9 cellular contexts compared by ENCODE assay signal in the genomic region with DNA sequence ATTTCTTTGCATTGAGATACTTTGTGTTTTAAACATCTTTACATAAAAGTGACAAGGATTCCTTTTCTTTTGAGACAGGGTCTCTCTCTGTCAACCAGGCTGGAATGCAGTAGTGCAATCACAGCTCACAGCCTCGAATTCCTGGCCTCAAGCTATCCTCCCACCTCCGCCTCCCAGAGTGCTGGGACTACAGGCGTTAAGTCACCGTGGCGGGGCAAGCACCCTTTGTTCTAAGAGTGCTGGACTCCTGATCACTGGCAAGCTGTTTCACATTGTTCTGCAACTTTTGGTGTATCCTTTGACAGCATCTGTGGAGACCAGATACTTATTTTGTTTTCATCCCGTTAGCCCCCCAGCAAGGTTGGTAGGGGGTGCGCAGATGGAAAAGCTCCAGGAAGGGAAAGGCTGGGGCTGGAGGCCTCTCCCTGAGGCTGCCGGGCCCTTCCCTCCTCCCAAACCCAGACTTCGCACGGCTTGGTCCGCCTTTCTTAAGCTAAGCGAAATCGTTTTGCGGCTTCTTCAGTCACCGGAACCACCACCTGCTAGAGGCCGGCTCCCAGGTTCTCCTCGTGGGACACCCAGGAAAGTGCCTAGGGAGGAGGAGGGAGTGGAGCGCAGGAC. TPM values are rescaled to one million over a fixed set of nuclear protein-coding genes. Genes with fewer than 3 reads are reported as not detected.
DNase-seq lines count a peak whose midpoint lies in the region; ATAC-seq, FAIRE-seq and TF ChIP-seq lines count a peak whose summit lies in the region.
"Had no signal": no experiment of that assay in that cellular context is flagged by ENCODE, and none has a peak within 500 bp of the region (broad histone marks: within the 10 kb centered on the region; RNA-seq: fewer than 3 reads in every experiment).

No MANE protein-coding gene starts in this region.

- TF ChIP-seq CTCF in GM12878 (IDR thresholded peaks at IDR 0.05 in 2 of 3, conservative IDR thresholded peaks at IDR 0.05 in 1 of 3; ENCODE audit: control insufficient read depth in 2 of 3, extremely low read depth in 1 of 3, insufficient read depth in 1 of 3, low read depth in 3 of 3, low read length in 3 of 3) (no peak), kidney epithelial cell (IDR thresholded peaks at IDR 0.05; ENCODE audit: insufficient read depth, low read length, poor library complexity, severe bottlenecking) (no peak)

- SMC1A ChIA-PET in GM12878 (lab: Charles Lee; ENCODE audit: uncharacterized antibody, unreplicated experiment), result interaction anchor here (1.3 kb wide), 1 partner anchor 24 kb away, joined by 7 read pairs; no protein-coding TSS in a partner anchor

- ATAC-seq in GM12878 (0 out of 3 replicates have a peak, but pooled peaks have one; percentile 3), HG02973 (IDR thresholded peaks at IDR 0.05; ENCODE audit: unreplicated experiment) (no peak), HG03457 (IDR thresholded peaks at IDR 0.05; ENCODE audit: unreplicated experiment) (no peak)
- ATAC-seq in stimulated activated naive B cell treated with anti-CD40 and anti-IgM and Interleukin-4, amounts not matched to agents 10 μg/mL and 1 μg/mL and 100 μg/mL, for 72 hours (replicated peaks), result no peak

- peaks cover 19 to 38% of the 10 kb centered on the region in 2 donors for H3K4me1 Mint-ChIP-seq in stimulated activated naive B cell treated with anti-CD40 and anti-IgM and Interleukin-4, amounts not matched to agents 10 μg/mL and 1 μg/mL and 100 μg/mL, for 72 hours

- H3K79me2 ChIP-seq in GM12878 (ENCODE audit: control insufficient read depth, insufficient read depth, low read length), result no peaks in the 10 kb centered on the region

- no TSS peak for BruUV-seq in GM12878 (replicated peaks; lab: Mats Ljungman, UMichigan)

- no peak overlapping the region for H3K9ac ChIP-seq in GM12878 (ENCODE audit: control insufficient read depth, insufficient read depth, low read length)

- no peak for TF ChIP-seq RAD21 in GM12878 (IDR thresholded peaks at IDR 0.05; ENCODE audit: insufficient read depth, low read depth, low read length)

- TF ChIP-seq EP300 in GM12878 (IDR thresholded peaks at IDR 0.05; ENCODE audit: borderline replicate concordance in 1 of 2, control insufficient read depth in 1 of 2, low read depth in 2 of 2, low read length in 2 of 2), result no peak

- no peak for FAIRE-seq in GM12878 (lab: Jason Lieb, UNC)
- FAIRE-seq: A549 had no signal

- H3K9me3 Mint-ChIP-seq in stimulated activated naive B cell treated with anti-CD40 and anti-IgM and Interleukin-4, amounts not matched to agents 10 μg/mL and 1 μg/mL and 100 μg/mL, for 72 hours, result no peaks in the 10 kb centered on the region

- DNase-seq in NCI-H345 treated with DMSO at 0.1 percent for 48 hours (lab: John Stamatoyannopoulos, UW; ENCODE audit: unreplicated experiment) (peak; percentile 31), NCI-H345 (lab: John Stamatoyannopoulos, UW) (no peak), GM12878 (ENCODE audit: low read depth, low spot score) (no peak), kidney epithelial cell (ENCODE audit: low read depth) (no peak), kidney glomerular epithelial cell (lab: John Stamatoyannopoulos, UW) (no peak)
- no peak for DNase-seq in stimulated activated naive B cell treated with anti-CD40 and anti-IgM and Interleukin-4, amounts not matched to agents 10 μg/mL and 1 μg/mL and 100 μg/mL, for 72 hours

- H3K4me3 ChIP-seq in GM12878, result peak overlapping the region; percentile 63; the same call in 1 of the 2 replicates
- peak overlapping the region; percentile 51 for H3K4me3 ChIP-seq in kidney epithelial cell (ENCODE audit: low read depth, low read length)

- no peak for TF ChIP-seq POLR2A in GM12878 (IDR thresholded peaks at IDR 0.05; ENCODE audit: low read depth, low read length)

- POLR2A ChIA-PET in GM12878 (lab: Charles Lee), result interaction anchor here (1.0 kb wide), 1 partner anchor 15 kb away, joined by 3 read pairs; no protein-coding TSS in a partner anchor

- peaks cover 19% of the 10 kb centered on the region for H3K4me1 ChIP-seq in GM12878 (ENCODE audit: control insufficient read depth, insufficient read depth, low read length)

- CTCF ChIA-PET in GM12878 (lab: Yijun Ruan, JAX), result interaction anchor here (1.2 to 2.5 kb wide), 3 partner anchors 9 to 56 kb away, joined by 4 to 10 read pairs (median 6); no protein-coding TSS in a partner anchor

- no peaks in the 10 kb centered on the region for H3K36me3 ChIP-seq in GM12878 (ENCODE audit: control insufficient read depth in 2 of 2, insufficient read depth in 2 of 2, low read length in 1 of 2)
- H3K36me3 ChIP-seq in kidney epithelial cell (ENCODE audit: control insufficient read depth, insufficient read depth, low read length), result no peaks in the 10 kb centered on the region

- RAD21 ChIA-PET in GM12878 (lab: Charles Lee; ENCODE audit: unreplicated experiment), result interaction anchor here (1.0 kb wide), 1 partner anchor 40 kb away, joined by 3 read pairs; no protein-coding TSS in a partner anchor

- 40% methylated on average over 18 of the region's 18 CpGs for WGBS in GM12878 (ENCODE audit: insufficient coverage, insufficient replicate concordance, low lambda C conversion rate, missing lambda C conversion rate)

- no peak overlapping the region for H3K27ac ChIP-seq in GM12878 (ENCODE audit: control insufficient read depth, insufficient read depth)

- no peaks in the 10 kb centered on the region for H4K20me1 ChIP-seq in GM12878 (ENCODE audit: control insufficient read depth, insufficient read depth)

- H3K27me3 Mint-ChIP-seq in stimulated activated naive B cell treated with anti-CD40 and anti-IgM and Interleukin-4, amounts not matched to agents 10 μg/mL and 1 μg/mL and 100 μg/mL, for 72 hours, result peaks cover 29 to 48% of the 10 kb centered on the region in 2 donors

- H2AFZ ChIP-seq in GM12878 (ENCODE audit: control insufficient read depth, low read depth, low read length), result no peak overlapping the region; the same call in 1 of the 2 replicates

- H3K9me3 ChIP-seq in GM12878 (replicated peaks; ENCODE audit: control insufficient read depth, insufficient read depth, low read length), result no peaks in the 10 kb centered on the region
- H3K9me3 ChIP-seq: A549 had no signal

- in situ Hi-C loops in GM12878 (cut with MboI), result no loop called here

- H3K4me2 ChIP-seq in GM12878 (ENCODE audit: control insufficient read depth, insufficient read depth), result peak overlapping the region; percentile 78

- peak overlapping the region; percentile 20 for H3K27ac Mint-ChIP-seq in stimulated activated naive B cell treated with anti-CD40 and anti-IgM and Interleukin-4, amounts not matched to agents 10 μg/mL and 1 μg/mL and 100 μg/mL, for 72 hours

- peaks cover 0 to 10% of the 10 kb centered on the region in 2 donors for H3K36me3 Mint-ChIP-seq in stimulated activated naive B cell treated with anti-CD40 and anti-IgM and Interleukin-4, amounts not matched to agents 10 μg/mL and 1 μg/mL and 100 μg/mL, for 72 hours

- intact Hi-C loops in GM12878 (cut with micrococcal nuclease; ENCODE audit: unreplicated experiment), result no loop called here

- peak overlapping the region; percentile 72 to 85 for H3K4me3 Mint-ChIP-seq in stimulated activated naive B cell treated with anti-CD40 and anti-IgM and Interleukin-4, amounts not matched to agents 10 μg/mL and 1 μg/mL and 100 μg/mL, for 72 hours

- H3K27me3 ChIP-seq in GM12878 (replicated peaks in 1 of 2; ENCODE audit: control insufficient read depth in 2 of 2, insufficient read depth in 2 of 2, low read length in 1 of 2) (peaks cover 3 to 9% of the 10 kb centered on the region in 2 experiments; a peak in 3 of 4 replicates), kidney epithelial cell (ENCODE audit: control insufficient read depth, insufficient read depth, low read length) (peaks cover 14% of the 10 kb centered on the region)

RNA-seq across cellular contexts. Expression of a gene that starts 1.1 kb away (rescaled TPM):
- not detected in 2 replicates for total RNA-seq in GM12878 (2013; cell fraction: nucleolus; rRNA removed)
- total RNA-seq in GM12878 (2014; rRNA removed), result 0.23 TPM in 1 of 2 replicates, not detected in the other
- total RNA-seq in GM12878 (2014; rRNA removed; fragmentation: Illumina TruSeq; extraction: Trizol), result not detected in 2 replicates
- 0.13 and 0.41 TPM in 2 replicates for total RNA-seq in GM12878 (2021)
- 0.12 TPM for polyA plus RNA-seq in GM12878 (2011; ENCODE audit: low read depth)
- polyA plus RNA-seq in GM12878 (2011; rRNA removed), result 0.08 and 0.17 TPM in 2 replicates
- 0.06 and 0.12 TPM in 2 replicates for polyA plus RNA-seq in GM12878 (2011; cell fraction: cytosol; rRNA removed)
- polyA plus RNA-seq in GM12878 (2011; cell fraction: nucleus; rRNA removed), result 0.15 and 1.2 TPM in 2 replicates
- 0.28 TPM in 1 of 2 replicates, not detected in the other for polyA plus RNA-seq in GM12878 (2012)
- not detected in 2 replicates for polyA plus RNA-seq in GM12878 (2014; fragmentation: Illumina TruSeq; extraction: Trizol)
- not detected for polyA plus RNA-seq in GM12878 (2014; fragmentation: Nextera tagmentation; extraction: Ambion mirVana)
- 0.18 TPM in 1 of 2 replicates, not detected in the other for polyA plus RNA-seq in GM12878 (2014; rRNA removed)
- under 1 TPM in 1 of 2 experiments, not detected in 1; 0.24 TPM for polyA plus RNA-seq in GM12878 (2016; fragmentation: Nextera tagmentation; extraction: Ambion mirVana)
- not detected in 2 replicates for polyA minus RNA-seq in GM12878 (2011; rRNA and poly(A)+ RNA removed)
- not detected in 2 replicates for polyA minus RNA-seq in GM12878 (2011; cell fraction: cytosol; rRNA and poly(A)+ RNA removed)
- polyA minus RNA-seq in GM12878 (2011; cell fraction: nucleus; rRNA and poly(A)+ RNA removed), result not detected in 2 replicates
- total RNA-seq in kidney epithelial cell, result 9.9 and 13.6 TPM in 2 replicates

RNA-seq across cellular contexts. Expression of a gene that starts 44.7 kb away (rescaled TPM):
- 2.4 TPM in 2 replicates for total RNA-seq in GM12878 (2013; cell fraction: nucleolus; rRNA removed)
- total RNA-seq in GM12878 (2014; rRNA removed) (0.44 TPM in 1 of 2 replicates, not detected in the other), GM12878 (2014; rRNA removed; fragmentation: Illumina TruSeq; extraction: Trizol) (0.18 TPM in 1 of 2 replicates, not detected in the other), GM12878 (2021) (0.37 and 0.95 TPM in 2 replicates), kidney epithelial cell (not detected in 2 replicates)
- not detected for polyA plus RNA-seq in GM12878 (2011; ENCODE audit: low read depth)
- polyA plus RNA-seq in GM12878 (2011; rRNA removed) (0.22 and 0.49 TPM in 2 replicates), GM12878 (2014; fragmentation: Illumina TruSeq; extraction: Trizol) (not detected in 2 replicates), GM12878 (2014; fragmentation: Nextera tagmentation; extraction: Ambion mirVana) (under 1 TPM in 1 of 2 experiments, not detected in 1; 0.31 TPM), GM12878 (2014; rRNA removed) (0.51 TPM in 1 of 2 replicates, not detected in the other), GM12878 (2016; fragmentation: Nextera tagmentation; extraction: Ambion mirVana) (under 1 TPM; 0.37 to 0.55 TPM)
- polyA plus RNA-seq in GM12878 (2011; cell fraction: cytosol; rRNA removed), result 0.24 and 0.48 TPM in 2 replicates
- 0.50 and 1.4 TPM in 2 replicates for polyA plus RNA-seq in GM12878 (2011; cell fraction: nucleus; rRNA removed)
- 0.45 TPM in 1 of 2 replicates, not detected in the other for polyA plus RNA-seq in GM12878 (2012)
- polyA minus RNA-seq in GM12878 (2011; rRNA and poly(A)+ RNA removed), result not detected in 2 replicates
- not detected in 2 replicates for polyA minus RNA-seq in GM12878 (2011; cell fraction: cytosol; rRNA and poly(A)+ RNA removed)
- not detected in 2 replicates for polyA minus RNA-seq in GM12878 (2011; cell fraction: nucleus; rRNA and poly(A)+ RNA removed)
- polyA plus RNA-seq: A549 had no signal

RNA-seq across cellular contexts. Expression of a gene that starts 47.0 kb away (rescaled TPM):
- total RNA-seq in GM12878 (2013; cell fraction: nucleolus; rRNA removed), result not detected in 2 replicates
- 0.34 TPM in 1 of 2 replicates, not detected in the other for total RNA-seq in GM12878 (2014; rRNA removed)
- total RNA-seq in GM12878 (2014; rRNA removed; fragmentation: Illumina TruSeq; extraction: Trizol), result not detected in 2 replicates
- total RNA-seq in GM12878 (2021), result not detected in 2 replicates
- polyA plus RNA-seq in GM12878 (2011; ENCODE audit: low read depth), result not detected
- polyA plus RNA-seq in GM12878 (2011; rRNA removed), result not detected in 2 replicates
- polyA plus RNA-seq in GM12878 (2011; cell fraction: cytosol; rRNA removed), result 0.09 TPM in 1 of 2 replicates, not detected in the other
- polyA plus RNA-seq in GM12878 (2011; cell fraction: nucleus; rRNA removed), result 0.25 TPM in 1 of 2 replicates, not detected in the other
- polyA plus RNA-seq in GM12878 (2012), result not detected in 2 replicates
- polyA plus RNA-seq in GM12878 (2014; fragmentation: Illumina TruSeq; extraction: Trizol), result not detected in 2 replicates
- polyA plus RNA-seq in GM12878 (2014; fragmentation: Nextera tagmentation; extraction: Ambion mirVana), result not detected
- not detected in 2 replicates for polyA plus RNA-seq in GM12878 (2014; rRNA removed)
- not detected for polyA plus RNA-seq in GM12878 (2016; fragmentation: Nextera tagmentation; extraction: Ambion mirVana)
- polyA minus RNA-seq in GM12878 (2011; rRNA and poly(A)+ RNA removed), result 0.31 TPM in 1 of 2 replicates, not detected in the other
- polyA minus RNA-seq in GM12878 (2011; cell fraction: cytosol; rRNA and poly(A)+ RNA removed), result not detected in 2 replicates
- polyA minus RNA-seq in GM12878 (2011; cell fraction: nucleus; rRNA and poly(A)+ RNA removed), result not detected in 2 replicates
- total RNA-seq in kidney epithelial cell, result 16.9 and 19.9 TPM in 2 replicates

RNA-seq across cellular contexts. Expression of a gene that starts 59.0 kb away (rescaled TPM):
- total RNA-seq in GM12878 (2013; cell fraction: nucleolus; rRNA removed), result not detected in 2 replicates
- not detected in 2 replicates for total RNA-seq in GM12878 (2014; rRNA removed)
- not detected in 2 replicates for total RNA-seq in GM12878 (2014; rRNA removed; fragmentation: Illumina TruSeq; extraction: Trizol)
- total RNA-seq in GM12878 (2021), result 0.08 and 0.29 TPM in 2 replicates
- polyA plus RNA-seq in GM12878 (2011; ENCODE audit: low read depth), result not detected
- not detected in 2 replicates for polyA plus RNA-seq in GM12878 (2011; rRNA removed)
- polyA plus RNA-seq in GM12878 (2011; cell fraction: cytosol; rRNA removed), result not detected in 2 replicates
- polyA plus RNA-seq in GM12878 (2011; cell fraction: nucleus; rRNA removed), result not detected in 2 replicates
- polyA plus RNA-seq in GM12878 (2012), result not detected in 2 replicates
- polyA plus RNA-seq in GM12878 (2014; fragmentation: Illumina TruSeq; extraction: Trizol), result not detected in 2 replicates
- not detected for polyA plus RNA-seq in GM12878 (2014; fragmentation: Nextera tagmentation; extraction: Ambion mirVana)
- polyA plus RNA-seq in GM12878 (2014; rRNA removed), result not detected in 2 replicates
- polyA plus RNA-seq in GM12878 (2016; fragmentation: Nextera tagmentation; extraction: Ambion mirVana), result not detected
- not detected in 2 replicates for polyA minus RNA-seq in GM12878 (2011; rRNA and poly(A)+ RNA removed)
- not detected in 2 replicates for polyA minus RNA-seq in GM12878 (2011; cell fraction: cytosol; rRNA and poly(A)+ RNA removed)
- polyA minus RNA-seq in GM12878 (2011; cell fraction: nucleus; rRNA and poly(A)+ RNA removed), result not detected in 2 replicates
- not detected in 2 replicates for total RNA-seq in kidney epithelial cell

Comparison
In these comparisons a context has a peak if more than half of its experiments do, and no peak if none do; other contexts are left out.
1. RNA of a gene that starts 47.0 kb away (total RNA-seq): 16.9 to 19.9 TPM in kidney epithelial cell; 0.34 TPM in GM12878; every median in the first group is over 10 times any median in the second.